ENCODE assay signal across 1 cellular context in the genomic region with DNA sequence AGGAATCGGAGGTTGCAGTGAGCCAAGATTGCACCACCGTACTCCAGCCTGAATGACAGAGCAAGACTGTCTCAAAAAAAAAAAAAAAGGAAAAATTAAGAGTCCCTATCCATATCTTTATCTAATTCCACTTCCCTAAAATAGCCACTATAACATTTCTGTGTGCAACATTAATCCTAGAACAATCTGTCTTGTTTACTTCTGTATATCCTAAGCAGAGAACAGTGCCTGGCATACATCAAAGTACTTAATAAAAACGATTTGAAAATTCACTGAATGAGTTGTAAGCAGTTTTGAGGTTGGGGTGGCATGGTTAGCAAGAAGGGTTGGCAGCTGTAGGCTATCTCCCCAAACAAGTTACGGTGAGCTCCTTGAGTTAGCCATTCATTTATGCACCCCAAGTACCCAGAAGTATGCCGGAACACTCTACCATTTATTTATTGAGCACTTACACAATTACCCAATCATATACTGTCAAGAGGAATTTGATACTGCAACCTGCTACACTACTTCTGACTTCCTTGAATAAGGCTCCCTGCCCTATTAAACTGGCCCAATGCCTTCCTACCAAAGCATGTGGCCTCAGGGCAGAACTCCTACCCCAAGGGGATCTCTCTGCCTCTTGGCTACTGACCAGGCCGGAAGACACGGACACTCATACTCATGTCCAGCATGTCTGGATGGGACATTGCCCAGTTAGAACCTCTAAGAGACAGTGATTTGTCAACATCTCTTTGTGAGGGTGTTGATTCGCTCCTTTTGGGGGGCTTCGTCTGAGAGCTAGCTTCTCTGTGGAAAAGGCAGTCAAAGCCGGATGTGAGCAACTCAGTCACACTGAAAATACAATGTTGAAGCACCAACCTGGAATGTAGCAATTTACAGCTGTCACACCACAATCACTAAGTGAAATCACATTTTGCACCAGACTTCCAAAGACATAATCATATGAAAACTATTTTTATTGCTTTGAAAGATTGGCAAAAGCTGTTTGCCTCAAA.
TF ChIP-seq lines count a peak whose summit lies in the region.

No MANE protein-coding gene starts in this region.

TF ChIP-seq in endothelial cell of umbilical vein, 7 proteins besides CTCF, POLR2A, EP300 and RAD21:
- no peak for TF ChIP-seq FOS (IDR thresholded peaks at IDR 0.05; ENCODE audit: borderline replicate concordance, insufficient read depth, low read length)
- TF ChIP-seq EZH2 (IDR thresholded peaks at IDR 0.05; ENCODE audit: borderline replicate concordance, low read depth, low read length, severe bottlenecking), result no peak
- no peak for TF ChIP-seq JUN (IDR thresholded peaks at IDR 0.05; ENCODE audit: borderline replicate concordance, insufficient read depth, insufficient read length, low read depth)
- TF ChIP-seq, protein P1, sequence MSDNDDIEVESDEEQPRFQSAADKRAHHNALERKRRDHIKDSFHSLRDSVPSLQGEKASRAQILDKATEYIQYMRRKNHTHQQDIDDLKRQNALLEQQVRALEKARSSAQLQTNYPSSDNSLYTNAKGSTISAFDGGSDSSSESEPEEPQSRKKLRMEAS (IDR thresholded peaks at IDR 0.05; ENCODE audit: insufficient read depth, insufficient read length), result no peak
- TF ChIP-seq MYC (IDR thresholded peaks at IDR 0.05; ENCODE audit: low read depth, low read length), result no peak
- TF ChIP-seq GATA2 (IDR thresholded peaks at IDR 0.05; ENCODE audit: insufficient read depth, insufficient read length, low read depth, low read length), result no peak
- TF ChIP-seq POLR2AphosphoS5 (IDR thresholded peaks at IDR 0.05; ENCODE audit: insufficient read depth, low read depth, low read length), result no peak
